Comparison of ENCODE assay signal across 8 cellular contexts in genomic region chr13:112587359-112587766, GRCh38. TPM values are rescaled to one million over a fixed set of nuclear protein-coding genes. Genes with fewer than 3 reads are reported as not detected.
DNase-seq lines count a peak whose midpoint lies in the region; ATAC-seq and TF ChIP-seq lines count a peak whose summit lies in the region.

No MANE protein-coding gene starts in this region.

- no peak for TF ChIP-seq CTCF in osteoblast (IDR thresholded peaks at IDR 0.05; ENCODE audit: extremely low read depth, low read depth, low read length)
- TF ChIP-seq CTCF in thoracic aorta (IDR thresholded peaks at IDR 0.05): no peak

- peaks cover 4% of the 10 kb centered on the region for H3K4me1 ChIP-seq in osteoblast (ENCODE audit: insufficient read depth, low read length)
- H3K4me1 ChIP-seq in thoracic aorta (ENCODE audit: control insufficient read depth in 1 of 2, low read depth in 2 of 2): peaks cover 3 to 16% of the 10 kb centered on the region in 2 donors

- peak overlapping the region; percentile 76 for H3K27ac ChIP-seq in osteoblast (ENCODE audit: low read depth, low read length)
- peak overlapping the region; percentile 97 to 98 for H3K27ac ChIP-seq in thoracic aorta

- no peak for TF ChIP-seq RAD21 in Ishikawa (IDR thresholded peaks at IDR 0.05; ENCODE audit: low read depth)

- H3K4me2 ChIP-seq in osteoblast (ENCODE audit: insufficient read depth, low read length): peak overlapping the region; percentile 88

- H3K79me2 ChIP-seq in osteoblast (ENCODE audit: insufficient read depth, low read length): peaks cover 46% of the 10 kb centered on the region

- H3K27me3 ChIP-seq in osteoblast (ENCODE audit: insufficient read depth, low read length) (no peaks in the 10 kb centered on the region), thoracic aorta (replicated peaks; ENCODE audit: insufficient read depth) (no peaks in the 10 kb centered on the region)

- H4K20me1 ChIP-seq in osteoblast (ENCODE audit: insufficient read depth, low read length): peaks cover 4% of the 10 kb centered on the region

- ATAC-seq in GM21529 (IDR thresholded peaks at IDR 0.05; ENCODE audit: unreplicated experiment): peak; percentile 52
- peak; percentile 74 for ATAC-seq in thoracic aorta (ENCODE audit: insufficient number of reproducible peaks, low FRiP score, low read depth)

- peak; percentile 24; the same call in 1 of the 2 replicates for TF ChIP-seq EP300 in Ishikawa (IDR thresholded peaks at IDR 0.05; ENCODE audit: borderline replicate concordance)

- peak overlapping the region; percentile 96 for H2AFZ ChIP-seq in osteoblast (ENCODE audit: low read length)

- H3K9me3 ChIP-seq in osteoblast (ENCODE audit: low read depth, low read length) (no peaks in the 10 kb centered on the region), thoracic aorta (no peaks in the 10 kb centered on the region)

- H3K36me3 ChIP-seq in osteoblast (ENCODE audit: insufficient read depth, low read length) (no peaks in the 10 kb centered on the region), thoracic aorta (no peaks in the 10 kb centered on the region)

- DNase-seq in ELF-1 (ENCODE audit: low read depth, low spot score) (peak; percentile 79), SIG-M5 (lab: John Stamatoyannopoulos, UW) (peak; percentile 58), glomerular visceral epithelial cell (ENCODE audit: extremely low spot score) (peak; percentile 92), osteoblast (ENCODE audit: insufficient read length, low spot score, missing footprints) (peak; percentile 98), thoracic aorta (ENCODE audit: low spot score) (peak; percentile 60)
- DNase-seq in activated naive CD4-positive, alpha-beta T cell treated with anti-CD3 and anti-CD28 coated beads, Interleukin-2, amount 50 U/mL, for 16 hours: peak; percentile 71

- H3K4me3 ChIP-seq in osteoblast (ENCODE audit: insufficient read depth, low read length) (peak overlapping the region; percentile 86), thoracic aorta (peak overlapping the region; percentile 99)

TF ChIP-seq in Ishikawa, 13 proteins besides CTCF, POLR2A, EP300 and RAD21:
- TF ChIP-seq ZBTB7A (IDR thresholded peaks at IDR 0.05; ENCODE audit: low read depth) (0 out of 2 replicates have a peak, but pooled peaks have one; percentile 22), TEAD4 (IDR thresholded peaks at IDR 0.05) (peak; percentile 50), NFIC (IDR thresholded peaks at IDR 0.05) (peak; percentile 24; the same call in 1 of the 2 replicates), EGR1 (IDR thresholded peaks at IDR 0.05) (no peak), USF1 (IDR thresholded peaks at IDR 0.05) (0 out of 2 replicates have a peak, but pooled peaks have one; percentile 3)

RNA-seq across cellular contexts. Expression of gene TUBGCP3, which starts 0.6 kb away (rescaled TPM):
- total RNA-seq in osteoblast: 15.3 and 17.0 TPM in 2 replicates
- total RNA-seq in thoracic aorta: 10 to 100 TPM; 31.0 to 32.9 TPM

Comparison
In these comparisons a context has a peak if more than half of its experiments do, and no peak if none do; other contexts are left out.
1. Peak in every context shown above with its lines: DNase-seq, ATAC-seq, H3K4me3 ChIP-seq and H3K27ac ChIP-seq.